12 cellular contexts compared by ENCODE assay signal in the genomic region with DNA sequence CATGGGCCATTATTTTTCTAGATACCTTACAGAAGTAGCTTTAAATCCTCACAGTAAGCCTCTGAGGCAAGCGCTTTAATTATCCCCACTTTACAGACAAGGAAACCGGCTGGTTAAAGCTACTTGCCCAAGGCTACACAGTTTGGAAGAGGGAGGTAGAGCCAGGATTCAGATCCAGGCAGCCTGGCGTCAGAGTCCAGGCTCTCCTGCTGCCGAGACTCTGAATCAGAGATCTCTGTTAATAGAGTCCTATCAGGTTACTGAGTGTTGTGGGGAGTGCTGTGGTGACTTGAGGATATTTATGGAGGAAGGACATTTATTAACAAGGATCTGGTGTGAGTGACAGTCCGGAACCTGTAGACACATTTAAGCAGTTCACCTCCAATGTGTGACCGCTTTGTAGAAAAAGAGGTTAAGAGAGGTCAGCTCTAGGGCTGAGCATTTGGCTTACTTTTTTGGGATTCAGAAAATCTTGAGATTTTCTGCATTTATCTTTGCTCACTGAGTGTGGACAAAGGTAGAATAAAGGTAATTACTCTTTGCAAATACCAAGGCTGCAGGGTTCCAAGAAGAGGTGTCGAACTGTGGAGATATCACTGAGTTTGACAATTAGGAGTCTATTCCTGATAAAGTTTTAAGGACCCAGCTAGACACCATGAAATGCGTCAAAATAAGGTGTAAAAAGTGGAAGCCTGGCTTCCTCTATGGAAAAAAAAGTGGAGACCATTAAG. TPM values are rescaled to one million over a fixed set of nuclear protein-coding genes. Genes with fewer than 3 reads are reported as not detected.
DNase-seq lines count a peak whose midpoint lies in the region; ATAC-seq and TF ChIP-seq lines count a peak whose summit lies in the region.
"Had no signal": no experiment of that assay in that cellular context is flagged by ENCODE, and none has a peak within 500 bp of the region (broad histone marks: within the 10 kb centered on the region; RNA-seq: fewer than 3 reads in every experiment).

No MANE protein-coding gene starts in this region.

- H3K4me2 ChIP-seq in OCI-LY7 (ENCODE audit: low read length) = peak overlapping the region; percentile 82
- no peak overlapping the region for H3K4me2 ChIP-seq in smooth muscle cell

- no peak overlapping the region for H2AFZ ChIP-seq in OCI-LY7 (ENCODE audit: low read length)
- no peak overlapping the region for H2AFZ ChIP-seq in smooth muscle cell (ENCODE audit: low read depth)

- peaks cover 10% of the 10 kb centered on the region for H3K4me1 Mint-ChIP-seq in activated naive CD4-positive, alpha-beta T cell treated with anti-CD3 and anti-CD28 coated beads for 36 hours (ENCODE audit: low read depth)
- peaks cover 43% of the 10 kb centered on the region for H3K4me1 Mint-ChIP-seq in endodermal cell

- H3K27ac ChIP-seq in OCI-LY7 (ENCODE audit: low read depth, low read length, poor library complexity, severe bottlenecking) (no peak overlapping the region), endodermal cell (ENCODE audit: low read depth, low read length) (no peak overlapping the region), smooth muscle cell (ENCODE audit: low read depth) (peak overlapping the region; percentile 77)

- intact Hi-C loops in activated naive CD4-positive, alpha-beta T cell treated with anti-CD3 and anti-CD28 coated beads for 36 hours (cut with micrococcal nuclease) = loop anchor here (2.0 to 10.0 kb wide), 4 partner anchors 387 to 1139 kb away; partner anchors contain the start of gene CHMP1B
- intact Hi-C loops in OCI-LY7 (cut with micrococcal nuclease; ENCODE audit: unreplicated experiment) = loop anchor here (2.0 kb wide), 1 partner anchor 41 kb away; the partner anchor contains the start of gene SEH1L

- peak overlapping the region; percentile 99 for H3K4me3 Mint-ChIP-seq in activated naive CD4-positive, alpha-beta T cell treated with anti-CD3 and anti-CD28 coated beads for 36 hours
- no peak overlapping the region for H3K4me3 Mint-ChIP-seq in endodermal cell

- H3K36me3 ChIP-seq in OCI-LY7 (ENCODE audit: insufficient read depth, low read length) = peaks cover 43% of the 10 kb centered on the region
- peaks cover 7% of the 10 kb centered on the region for H3K36me3 ChIP-seq in endodermal cell (ENCODE audit: control insufficient read depth, insufficient read depth, low read length)
- peaks cover 3% of the 10 kb centered on the region for H3K36me3 ChIP-seq in smooth muscle cell (ENCODE audit: low read depth)

- H3K27me3 Mint-ChIP-seq in activated naive CD4-positive, alpha-beta T cell treated with anti-CD3 and anti-CD28 coated beads for 36 hours (ENCODE audit: low read depth) = no peaks in the 10 kb centered on the region
- H3K27me3 Mint-ChIP-seq in endodermal cell (ENCODE audit: insufficient read depth) = no peaks in the 10 kb centered on the region

- CTCF ChIA-PET in activated naive CD4-positive, alpha-beta T cell treated with anti-CD3 and anti-CD28 coated beads for 36 hours (lab: Charles Lee) = no interaction called here
- CTCF ChIA-PET in OCI-LY7 (lab: Charles Lee; ENCODE audit: unreplicated experiment) = no interaction called here

- H3K9ac ChIP-seq in endodermal cell (ENCODE audit: extremely low read depth, low read length, poor library complexity, severe bottlenecking) (no peak overlapping the region), smooth muscle cell (ENCODE audit: low read depth) (no peak overlapping the region)

- no TSS peak for BruUV-seq in OCI-LY7 (replicated peaks; lab: Mats Ljungman, UMichigan)

- no peaks in the 10 kb centered on the region for H3K9me2 ChIP-seq in OCI-LY7 (ENCODE audit: insufficient read depth, low read length)

- H3K4me3 ChIP-seq in OCI-LY7 (ENCODE audit: low read depth, low read length, poor library complexity, severe bottlenecking) = no peak overlapping the region
- peak overlapping the region; percentile 97 for H3K4me3 ChIP-seq in endodermal cell (ENCODE audit: low read length)
- H3K4me3 ChIP-seq in smooth muscle cell = no peak overlapping the region

- H3F3A ChIP-seq in smooth muscle cell (ENCODE audit: low read depth) = peaks cover 7% of the 10 kb centered on the region

- POLR2A ChIA-PET in OCI-LY7 (lab: Charles Lee) = interaction anchor here (0.6 to 1.5 kb wide), 5 partner anchors 11 to 123 kb away, joined by 3 read pairs; partner anchors contain the start of gene SEH1L

- H4K20me1 ChIP-seq in OCI-LY7 (ENCODE audit: insufficient read depth, low read length) (peaks cover 22% of the 10 kb centered on the region; the same call in 1 of the 2 replicates), smooth muscle cell (ENCODE audit: low read depth) (peaks cover 12% of the 10 kb centered on the region)

- H3K9me3 ChIP-seq in OCI-LY7 (ENCODE audit: low read length) = no peaks in the 10 kb centered on the region; the same call in 1 of the 2 replicates
- H3K9me3 ChIP-seq in endodermal cell (ENCODE audit: control insufficient read depth, low read length) = no peaks in the 10 kb centered on the region
- H3K9me3 ChIP-seq in smooth muscle cell (replicated peaks; ENCODE audit: low read depth) = no peaks in the 10 kb centered on the region

- H3K27me3 ChIP-seq in endodermal cell (ENCODE audit: control insufficient read depth, insufficient read depth, low read length, poor library complexity, severe bottlenecking) (no peaks in the 10 kb centered on the region), smooth muscle cell (ENCODE audit: low read depth) (no peaks in the 10 kb centered on the region)

- H3K9me3 Mint-ChIP-seq in activated naive CD4-positive, alpha-beta T cell treated with anti-CD3 and anti-CD28 coated beads for 36 hours = no peaks in the 10 kb centered on the region
- H3K9me3 Mint-ChIP-seq in endodermal cell = no peaks in the 10 kb centered on the region

- H3K27ac Mint-ChIP-seq in activated naive CD4-positive, alpha-beta T cell treated with anti-CD3 and anti-CD28 coated beads for 36 hours = peak overlapping the region; percentile 97
- peak overlapping the region; percentile 97 for H3K27ac Mint-ChIP-seq in endodermal cell

- H3K4me1 ChIP-seq in OCI-LY7 (ENCODE audit: insufficient read depth, low read length, poor library complexity, severe bottlenecking) (peaks cover 24% of the 10 kb centered on the region), endodermal cell (ENCODE audit: control insufficient read depth, insufficient read depth, low read length) (peaks cover 22% of the 10 kb centered on the region), smooth muscle cell (ENCODE audit: low read depth) (peaks cover 15% of the 10 kb centered on the region)

- ATAC-seq in GM21576 (IDR thresholded peaks at IDR 0.05; ENCODE audit: unreplicated experiment) = no peak

- TF ChIP-seq CTCF in OCI-LY7 (conservative IDR thresholded peaks at IDR 0.05; ENCODE audit: low read length) (no peak), endodermal cell (conservative IDR thresholded peaks at IDR 0.05) (no peak), smooth muscle cell (IDR thresholded peaks at IDR 0.05; ENCODE audit: borderline replicate concordance, insufficient read depth, poor library complexity, severe bottlenecking) (no peak)

- H3K36me3 Mint-ChIP-seq in activated naive CD4-positive, alpha-beta T cell treated with anti-CD3 and anti-CD28 coated beads for 36 hours (ENCODE audit: low read depth) = peaks cover 14% of the 10 kb centered on the region
- H3K36me3 Mint-ChIP-seq in endodermal cell (ENCODE audit: low read depth) = peaks cover 5% of the 10 kb centered on the region

- no peak for DNase-seq in activated naive CD4-positive, alpha-beta T cell treated with anti-CD3 and anti-CD28 coated beads for 36 hours
- DNase-seq in activated naive CD4-positive, alpha-beta T cell treated with anti-CD3 and anti-CD28 coated beads, Interleukin-2, amount 50 U/mL, for 16 hours = no peak
- no peak for DNase-seq in OCI-LY7 (ENCODE audit: low spot score)
- no peak for DNase-seq in endodermal cell
- no peak for DNase-seq in smooth muscle cell (lab: John Stamatoyannopoulos, UW; ENCODE audit: unreplicated experiment)
- DNase-seq in effector CD4-positive, alpha-beta T cell = no peak
- DNase-seq in hypothalamus (lab: John Stamatoyannopoulos, UW) = no peak
- DNase-seq: activated CD4-positive, alpha-beta T cell treated with anti-CD3 and anti-CD28 coated beads for 1 hour; caudate nucleus; NCI-H1092; stimulated activated CD4-positive, alpha-beta T cell treated with anti-CD3 and anti-CD28 coated beads, Interleukin-4, amount 100 ng/mL, for 1 hour had no signal

- peaks cover 31% of the 10 kb centered on the region for H3K79me2 ChIP-seq in OCI-LY7 (ENCODE audit: insufficient read depth, low read depth, low read length)
- H3K79me2 ChIP-seq in smooth muscle cell (ENCODE audit: low read depth) = peaks cover 27% of the 10 kb centered on the region

- WGBS in endodermal cell (ENCODE audit: insufficient coverage in 1 of 2, insufficient read length in 1 of 2), 2 experiments = 62 to 68% methylated on average over 7 to 8 of the region's 8 CpGs
- WGBS in smooth muscle cell (ENCODE audit: low lambda C conversion rate) = 79% methylated on average over 8 of the region's 8 CpGs

RNA-seq across cellular contexts. Expression of gene CEP192, which starts 1.6 kb away (rescaled TPM):
- 10 to 100 TPM; 32.7 to 33.6 TPM for total RNA-seq in activated naive CD4-positive, alpha-beta T cell treated with anti-CD3 and anti-CD28 coated beads for 36 hours
- 57.7 and 59.9 TPM in 2 replicates for total RNA-seq in OCI-LY7 (2014; rRNA removed; shearing (Covaris generic))
- total RNA-seq in OCI-LY7 (2022) = 55.5 and 68.3 TPM in 2 replicates
- 10 to 100 TPM; 26.4 to 35.6 TPM for total RNA-seq in endodermal cell
- 29.3 TPM for polyA plus RNA-seq in endodermal cell (2013, experiment 1 of 2)
- polyA plus RNA-seq in endodermal cell (2013, experiment 2 of 2) = 33.1 TPM
- total RNA-seq in smooth muscle cell = 22.2 and 24.3 TPM in 2 replicates
- 4.1 and 7.0 TPM in 2 replicates for polyA plus RNA-seq in smooth muscle cell

RNA-seq across cellular contexts. Expression of gene SEH1L, which starts 41.8 kb away (rescaled TPM):
- total RNA-seq in activated naive CD4-positive, alpha-beta T cell treated with anti-CD3 and anti-CD28 coated beads for 36 hours = 10 to 100 TPM; 82.6 to 85.4 TPM
- total RNA-seq in OCI-LY7 (2014; rRNA removed; shearing (Covaris generic)) = 61.6 and 74.6 TPM in 2 replicates
- total RNA-seq in OCI-LY7 (2022) (108 and 115 TPM in 2 replicates), endodermal cell (10 to 100 TPM; 58.4 to 63.0 TPM), smooth muscle cell (25.3 and 43.5 TPM in 2 replicates)
- polyA plus RNA-seq in endodermal cell (2013, experiment 1 of 2) = 29.5 TPM
- polyA plus RNA-seq in endodermal cell (2013, experiment 2 of 2) = 28.6 TPM
- 18.4 and 19.7 TPM in 2 replicates for polyA plus RNA-seq in smooth muscle cell
